8 cellular contexts compared by ENCODE assay signal in the genomic region with DNA sequence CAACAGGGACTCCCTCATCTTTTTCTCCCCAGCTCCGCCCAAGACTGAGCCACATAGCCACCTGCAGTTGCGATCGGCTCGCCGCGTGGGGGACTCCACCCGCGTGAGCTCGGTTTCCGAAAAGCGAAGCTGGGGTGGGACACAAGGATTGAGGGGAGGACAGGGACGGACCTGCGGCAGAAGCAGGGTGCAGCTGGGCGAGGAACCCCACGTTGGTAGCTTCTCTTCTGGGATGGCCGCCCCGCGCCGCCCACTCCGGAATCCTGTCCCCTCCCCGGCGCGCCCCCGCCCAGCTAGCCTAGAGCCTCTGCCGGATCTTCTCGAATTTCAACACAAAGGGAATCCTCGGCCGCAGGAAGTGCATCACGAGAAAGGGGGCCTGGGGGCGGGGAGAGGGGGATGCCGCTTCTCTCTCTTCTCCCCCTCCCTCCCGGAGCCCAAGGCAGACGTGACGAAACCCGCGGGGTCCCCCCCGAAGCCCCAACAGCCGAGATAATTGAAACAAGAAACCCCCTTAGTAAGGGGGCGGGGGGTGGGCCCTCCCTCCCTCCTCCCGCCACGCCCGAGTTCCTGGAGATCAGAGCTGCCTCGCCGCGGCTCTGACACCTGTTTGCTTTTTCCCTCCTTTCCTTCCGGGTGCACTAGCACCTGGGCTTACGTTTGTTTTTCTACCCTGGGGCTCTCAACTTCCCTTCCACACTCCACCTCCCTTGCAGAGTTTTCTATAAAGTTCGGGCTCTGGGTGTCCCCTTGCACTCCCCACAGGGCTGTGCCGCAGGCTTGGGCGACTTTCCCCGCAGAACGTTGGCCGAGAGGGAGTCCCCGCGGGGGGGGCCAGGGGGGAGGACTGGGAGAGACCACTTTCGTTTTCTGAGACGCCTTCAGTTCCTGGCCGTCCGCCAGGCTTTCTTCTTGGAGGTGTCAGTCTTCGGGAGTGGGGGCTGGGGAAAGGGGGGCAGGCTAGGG. TPM values are rescaled to one million over a fixed set of nuclear protein-coding genes. Genes with fewer than 3 reads are reported as not detected.
DNase-seq lines count a peak whose midpoint lies in the region; ATAC-seq and TF ChIP-seq lines count a peak whose summit lies in the region.

No MANE protein-coding gene starts in this region.

- H3K27me3 ChIP-seq in dorsolateral prefrontal cortex, result peaks cover 0 to 41% (median 11%) of the 10 kb centered on the region in 45 donors
- peaks cover 0 to 11% of the 10 kb centered on the region in 2 donors for H3K27me3 ChIP-seq in right lobe of liver

- ATAC-seq in GM19043 (IDR thresholded peaks at IDR 0.05; ENCODE audit: low read depth, unreplicated experiment), result peak; percentile 61
- ATAC-seq in HG03342 (IDR thresholded peaks at IDR 0.05; ENCODE audit: unreplicated experiment), result peak; percentile 79
- peak; percentile 58 to 76 (median 70) for ATAC-seq in right lobe of liver

- H3K36me3 ChIP-seq in right lobe of liver, result no peaks in the 10 kb centered on the region

- peak overlapping the region; percentile 53 to 91 (median 72) for H3K4me3 ChIP-seq in dorsolateral prefrontal cortex
- H3K4me3 ChIP-seq in right lobe of liver, result peak overlapping the region; percentile 32 to 50 (median 39)

- H3K27ac ChIP-seq in dorsolateral prefrontal cortex, result peak overlapping the region; percentile 12 to 98 (median 93)
- H3K27ac ChIP-seq in right lobe of liver, result no peak overlapping the region

- intact Hi-C loops in dorsolateral prefrontal cortex (cut with DNase I) (loop anchor here (5.0 to 10.0 kb wide), 4 partner anchors 80 to 395 kb away; no protein-coding TSS in a partner anchor), right lobe of liver (cut with DNase I) (no loop called here)

- no peak for TF ChIP-seq POLR2A in right lobe of liver (IDR thresholded peaks at IDR 0.05)

- peaks cover 0 to 18% (median 0%) of the 10 kb centered on the region in 4 donors for H3K4me1 ChIP-seq in right lobe of liver

- DNase-seq in AG09319 (ENCODE audit: extremely low read depth, low read depth) (no peak), NCI-H510A treated with DMSO at 0.1 percent for 48 hours (lab: John Stamatoyannopoulos, UW) (peak; percentile 81), dorsolateral prefrontal cortex (peak; percentile 23 to 85 (median 76)), right lobe of liver (peak; percentile 46 to 62 (median 50))
- peak; percentile 56 to 66 for DNase-seq in activated CD4-positive, alpha-beta T cell treated with anti-CD3 and anti-CD28 coated beads, Interleukin-2, amount 50 U/mL, for 48 hours
- DNase-seq in stimulated activated CD4-positive, alpha-beta T cell treated with anti-CD3 and anti-CD28 coated beads, Interleukin-4, amount 100 ng/mL, for 1 hour, result peak; percentile 57

- no peaks in the 10 kb centered on the region for H3K9me3 ChIP-seq in right lobe of liver

- 0% methylated on average over 13 of the region's 60 CpGs for WGBS in right lobe of liver (ENCODE audit: insufficient coverage, low coverage, low lambda C conversion rate, missing lambda C conversion rate)

- peak; percentile 40 for TF ChIP-seq CTCF in AG09319 (IDR thresholded peaks at IDR 0.05; ENCODE audit: low read depth, low read length)
- TF ChIP-seq CTCF in dorsolateral prefrontal cortex (IDR thresholded peaks at IDR 0.05 in 54 of 56, conservative IDR thresholded peaks at IDR 0.05 in 2 of 56; ENCODE audit: low read depth in 1 of 56, partially characterized antibody in 56 of 56), result peak in 55 of 56 donors; percentile 15 to 71 (median 52)
- peak; percentile 12 to 36 (median 22) for TF ChIP-seq CTCF in right lobe of liver (IDR thresholded peaks at IDR 0.05)

RNA-seq across cellular contexts. Expression of gene KCNH8, which starts 1.3 kb away (rescaled TPM):
- total RNA-seq in dorsolateral prefrontal cortex, result 100 to 1,000 TPM in 1 of 120 experiments, 10 to 100 TPM in 94, 1 to 10 TPM in 25; 4.2 to 108 (median 19.2) TPM
- not detected for total RNA-seq in right lobe of liver

Comparison
In these comparisons a context has a peak if more than half of its experiments do, and no peak if none do; other contexts are left out.
1. H3K27ac ChIP-seq: peak in dorsolateral prefrontal cortex (59 of 59); none in right lobe of liver (0 of 3).
2. RNA of gene KCNH8, which starts 1.3 kb away (total RNA-seq): 4.2 to 108 TPM in dorsolateral prefrontal cortex; not detected in right lobe of liver; every median in the first group is over 4 times any median in the second.
3. intact Hi-C loops: an anchor here in dorsolateral prefrontal cortex (5.0 to 10.0 kb wide); none called in right lobe of liver.
4. Peak in every context shown above with its lines, with median percentiles within 50 percentile points of each other: CTCF ChIP-seq and ATAC-seq.